8 cellular contexts compared by ENCODE assay signal in the genomic region with DNA sequence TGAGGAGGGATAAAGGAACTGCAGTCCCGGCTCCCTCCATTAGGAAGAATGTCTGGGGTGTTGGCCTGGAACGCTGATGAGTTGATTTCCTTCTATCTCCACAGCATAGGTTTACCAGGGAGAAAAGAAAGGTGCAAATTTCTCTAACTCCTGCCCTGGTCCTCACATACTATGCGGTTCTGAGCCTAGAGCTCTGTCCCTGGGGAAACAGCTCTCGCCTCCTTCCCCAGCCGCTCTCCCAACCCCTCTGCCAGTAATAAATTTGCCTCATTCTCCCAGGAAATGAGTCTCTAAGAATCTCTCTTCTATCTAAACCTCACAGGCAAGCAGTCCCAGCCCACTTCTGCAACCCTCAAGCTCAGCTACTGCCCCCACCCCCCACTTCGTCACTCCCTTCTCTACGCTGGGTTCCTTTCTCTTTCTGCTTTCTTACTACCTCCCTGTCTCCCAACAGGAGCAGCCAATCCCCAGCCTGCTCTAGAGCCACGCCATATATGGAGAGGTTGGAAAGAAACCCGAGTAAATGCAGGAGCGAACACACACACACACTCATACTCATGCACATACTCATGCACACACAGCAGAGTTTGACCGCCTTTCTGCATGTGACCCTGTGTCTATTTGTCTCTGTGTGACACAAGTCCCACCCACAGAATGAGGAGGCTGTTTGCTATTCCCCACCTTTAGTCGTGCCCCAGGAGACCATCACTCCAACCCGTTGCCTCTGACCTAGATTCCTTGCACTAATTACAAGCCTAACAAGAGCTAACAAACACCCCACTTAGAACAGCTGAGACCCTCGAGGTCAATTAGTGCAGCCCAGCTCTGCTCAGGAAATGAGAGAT. TPM values are rescaled to one million over a fixed set of nuclear protein-coding genes. Genes with fewer than 3 reads are reported as not detected.
DNase-seq lines count a peak whose midpoint lies in the region; ATAC-seq, FAIRE-seq and TF ChIP-seq lines count a peak whose summit lies in the region.

No MANE protein-coding gene starts in this region.

- H3K36me3 Mint-ChIP-seq in activated T-helper 2 cell treated with anti-CD3 and anti-CD28 coated beads, Interferon-gamma antibody, Interleukin-2, Interleukin-4, amounts not matched to agents 10 μg/mL and 5 μg/mL and 100 μg/mL, durations not matched to agents 14 hours and 24 hours and 36 hours (ENCODE audit: low read depth) = peaks cover 20% of the 10 kb centered on the region

- CTCF ChIA-PET in A549 (lab: Yijun Ruan, JAX) = interaction anchor here (0.7 to 20.2 kb wide), 3 partner anchors 24 to 201 kb away, joined by 3 to 244 read pairs (median 11); no protein-coding TSS in a partner anchor

- H3K4me3 ChIP-seq in A549 = no peak overlapping the region

- H3K4me3 Mint-ChIP-seq in activated T-helper 2 cell treated with anti-CD3 and anti-CD28 coated beads, Interferon-gamma antibody, Interleukin-2, Interleukin-4, amounts not matched to agents 10 μg/mL and 5 μg/mL and 100 μg/mL, durations not matched to agents 14 hours and 24 hours and 36 hours (ENCODE audit: low read depth) = no peak overlapping the region

- H3K9me3 Mint-ChIP-seq in activated T-helper 2 cell treated with anti-CD3 and anti-CD28 coated beads, Interferon-gamma antibody, Interleukin-2, Interleukin-4, amounts not matched to agents 10 μg/mL and 5 μg/mL and 100 μg/mL, durations not matched to agents 14 hours and 24 hours and 36 hours = no peaks in the 10 kb centered on the region

- FAIRE-seq in A549 (lab: Jason Lieb, UNC) = no peak
- peak; percentile 95 for FAIRE-seq in GM12891 (lab: Jason Lieb, UNC)

- POLR2A ChIA-PET in A549 (lab: Yijun Ruan, JAX) = no interaction called here

- no peak overlapping the region for H3K27ac Mint-ChIP-seq in activated T-helper 2 cell treated with anti-CD3 and anti-CD28 coated beads, Interferon-gamma antibody, Interleukin-2, Interleukin-4, amounts not matched to agents 10 μg/mL and 5 μg/mL and 100 μg/mL, durations not matched to agents 14 hours and 24 hours and 36 hours

- H3K9me3 ChIP-seq in A549 = no peaks in the 10 kb centered on the region

- H3K27ac ChIP-seq in A549 = no peak overlapping the region

- 71% methylated on average over 14 of the region's 14 CpGs for WGBS in A549 (ENCODE audit: missing lambda C conversion rate)

- no peak for TF ChIP-seq CTCF in A549 (IDR thresholded peaks at IDR 0.05)

- TF ChIP-seq POLR2A in A549 (IDR thresholded peaks at IDR 0.05; ENCODE audit: low read length) (no peak), GM12891 (IDR thresholded peaks at IDR 0.05; ENCODE audit: low read depth, low read length) (peak; percentile 88)

- no peak overlapping the region for H3K4me2 ChIP-seq in A549

- TF ChIP-seq RAD21 in A549 (conservative IDR thresholded peaks at IDR 0.05 in 1 of 2, IDR thresholded peaks at IDR 0.05 in 1 of 2) = no peak

- H3K4me1 Mint-ChIP-seq in activated T-helper 2 cell treated with anti-CD3 and anti-CD28 coated beads, Interferon-gamma antibody, Interleukin-2, Interleukin-4, amounts not matched to agents 10 μg/mL and 5 μg/mL and 100 μg/mL, durations not matched to agents 14 hours and 24 hours and 36 hours (ENCODE audit: low read depth) = peaks cover 45% of the 10 kb centered on the region

- DNase-seq in A549 (ENCODE audit: low read depth in 1 of 2, low spot score in 1 of 2) = peak in 1 of 2 experiments; percentile 49
- no peak for DNase-seq in GM12891 (ENCODE audit: insufficient read length, low spot score)
- DNase-seq in NCI-H774 (lab: John Stamatoyannopoulos, UW) = peak; percentile 76
- peak; percentile 87 for DNase-seq in brain pericyte (ENCODE audit: low read depth, low spot score)
- peak; percentile 90 for DNase-seq in iPS DF 4.7 (ENCODE audit: extremely low read depth, low spot score)
- DNase-seq in pulmonary artery endothelial cell (ENCODE audit: low read depth, low spot score) = peak; percentile 91
- no peak for DNase-seq in activated T-helper 2 cell treated with anti-CD3 and anti-CD28 coated beads, Interferon-gamma antibody, Interleukin-2, Interleukin-4, amounts not matched to agents 10 μg/mL and 5 μg/mL and 100 μg/mL, durations not matched to agents 14 hours and 24 hours and 36 hours (ENCODE audit: low spot score)

- TF ChIP-seq EP300 in A549 (IDR thresholded peaks at IDR 0.05) = no peak

- peaks cover 3% of the 10 kb centered on the region for H3K27me3 Mint-ChIP-seq in activated T-helper 2 cell treated with anti-CD3 and anti-CD28 coated beads, Interferon-gamma antibody, Interleukin-2, Interleukin-4, amounts not matched to agents 10 μg/mL and 5 μg/mL and 100 μg/mL, durations not matched to agents 14 hours and 24 hours and 36 hours (ENCODE audit: low read depth)

- intact Hi-C loops in activated T-helper 2 cell treated with anti-CD3 and anti-CD28 coated beads, Interferon-gamma antibody, Interleukin-2, Interleukin-4, amounts not matched to agents 10 μg/mL and 5 μg/mL and 100 μg/mL, durations not matched to agents 14 hours and 24 hours and 36 hours (cut with micrococcal nuclease) = loop anchor here (10.0 kb wide), 1 partner anchor 268 kb away; a partner anchor contains a TSS

- H3K4me1 ChIP-seq in A549 = no peaks in the 10 kb centered on the region

- ATAC-seq in A549 = peak; percentile 18 to 58; a peak in 3 of 6 replicates
- peak; percentile 27 for ATAC-seq in HG03175 (IDR thresholded peaks at IDR 0.05; ENCODE audit: unreplicated experiment)

TF ChIP-seq in A549, 52 proteins besides CTCF, POLR2A, EP300 and RAD21:
- TF ChIP-seq NFE2L2 (conservative IDR thresholded peaks at IDR 0.05; ENCODE audit: low read length) (no peak), RFX5 (IDR thresholded peaks at IDR 0.05) (no peak), EHF (CRISPR knock-in tag; IDR thresholded peaks at IDR 0.05) (no peak), HOXA7 (CRISPR knock-in tag; IDR thresholded peaks at IDR 0.05) (no peak), POLR2AphosphoS2 (conservative IDR thresholded peaks at IDR 0.05; ENCODE audit: low read length) (no peak), ZNF302 (CRISPR knock-in tag; IDR thresholded peaks at IDR 0.05) (no peak), HDAC2 (IDR thresholded peaks at IDR 0.05) (no peak), PHF8 (IDR thresholded peaks at IDR 0.05; ENCODE audit: borderline replicate concordance, low read depth) (no peak), FOSL2 (IDR thresholded peaks at IDR 0.05) (no peak), FOSL2 (CRISPR knock-in tag; IDR thresholded peaks at IDR 0.05) (no peak)
- TF ChIP-seq, protein P1, sequence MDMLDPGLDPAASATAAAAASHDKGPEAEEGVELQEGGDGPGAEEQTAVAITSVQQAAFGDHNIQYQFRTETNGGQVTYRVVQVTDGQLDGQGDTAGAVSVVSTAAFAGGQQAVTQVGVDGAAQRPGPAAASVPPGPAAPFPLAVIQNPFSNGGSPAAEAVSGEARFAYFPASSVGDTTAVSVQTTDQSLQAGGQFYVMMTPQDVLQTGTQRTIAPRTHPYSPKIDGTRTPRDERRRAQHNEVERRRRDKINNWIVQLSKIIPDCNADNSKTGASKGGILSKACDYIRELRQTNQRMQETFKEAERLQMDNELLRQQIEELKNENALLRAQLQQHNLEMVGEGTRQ (IDR thresholded peaks at IDR 0.05) = no peak
TF ChIP-seq in A549: peak in this region for 0.

TF ChIP-seq in GM12891, 5 proteins besides CTCF, POLR2A, EP300 and RAD21:
- no peak for TF ChIP-seq POU2F2 (IDR thresholded peaks at IDR 0.05; ENCODE audit: low read depth, low read length)
- peak; percentile 62; the same call in 1 of the 2 replicates for TF ChIP-seq TAF1 (IDR thresholded peaks at IDR 0.05; ENCODE audit: low read depth, low read length)
- TF ChIP-seq SPI1 (IDR thresholded peaks at IDR 0.05; ENCODE audit: low read depth, low read length) = peak; percentile 39; the same call in 1 of the 2 replicates
- TF ChIP-seq POLR2AphosphoS5 (IDR thresholded peaks at IDR 0.05; ENCODE audit: low read depth, low read length) = peak; percentile 84; the same call in 1 of the 2 replicates

RNA-seq across cellular contexts. Expression of a gene that starts 13.4 kb away (rescaled TPM):
- polyA plus RNA-seq in A549 (2011; rRNA removed) = 2.5 and 2.6 TPM in 2 replicates
- polyA plus RNA-seq in A549 (2012; cell fraction: cytosol; rRNA removed) = 7.7 and 7.8 TPM in 2 replicates
- 10.3 and 11.4 TPM in 2 replicates for polyA plus RNA-seq in A549 (2012; cell fraction: nucleus; rRNA removed)
- 4.1 to 5.5 TPM (median 4.9 TPM) in 3 replicates for polyA plus RNA-seq in A549 (2017; fragmentation: RNase III; extraction: RNeasy Plus Mini Kit Qiagen cat#74134 plus additional on column Dnase treatment)
- 3.4 and 3.9 TPM in 2 replicates for polyA minus RNA-seq in A549 (2011; rRNA and poly(A)+ RNA removed)
- polyA plus RNA-seq in GM12891 (2012; ENCODE audit: low read depth, missing spikeins) = 79.1 TPM
- 57.7 and 59.5 TPM in 2 replicates for total RNA-seq in pulmonary artery endothelial cell
- 29.3 and 31.2 TPM in 2 replicates for total RNA-seq in activated T-helper 2 cell treated with anti-CD3 and anti-CD28 coated beads, Interferon-gamma antibody, Interleukin-2, Interleukin-4, amounts not matched to agents 10 μg/mL and 5 μg/mL and 100 μg/mL, durations not matched to agents 14 hours and 24 hours and 36 hours

Comparison
In these comparisons a context has a peak if more than half of its experiments do, and no peak if none do; other contexts are left out.
1. DNase-seq: peak in NCI-H774 (single experiment), brain pericyte (single experiment), iPS DF 4.7 (single experiment) and pulmonary artery endothelial cell (single experiment); none in GM12891 (single experiment) and activated T-helper 2 cell treated with anti-CD3 and anti-CD28 coated beads, Interferon-gamma antibody, Interleukin-2, Interleukin-4, amounts not matched to agents 10 μg/mL and 5 μg/mL and 100 μg/mL, durations not matched to agents 14 hours and 24 hours and 36 hours (single experiment).